1 cellular context compared by ENCODE assay signal in genomic region chr6:134010400-134010799, GRCh38.
A peak's percentile ranks its signal among the peaks of the same experiment; 100 is the strongest.
TF ChIP-seq lines count a peak whose summit lies in the region.

No MANE protein-coding gene starts in this region.

TF ChIP-seq in HepG2, 621 proteins besides CTCF, POLR2A, EP300 and RAD21:
- TF ChIP-seq GLMP (CRISPR knock-in tag; IDR thresholded peaks at IDR 0.05; ENCODE audit: borderline replicate concordance) (no peak), CEBPB (IDR thresholded peaks at IDR 0.05; ENCODE audit: borderline replicate concordance, low read depth, low read length) (peak; percentile 55; the same call in 1 of the 2 replicates)
